29 cellular contexts compared by ENCODE assay signal in genomic region chr9:90979138-90979551, GRCh38.
DNase-seq lines count a peak whose midpoint lies in the region; FAIRE-seq and TF ChIP-seq lines count a peak whose summit lies in the region.
"Had no signal": no experiment of that assay in that cellular context is flagged by ENCODE, and none has a peak within 500 bp of the region (broad histone marks: within the 10 kb centered on the region; RNA-seq: fewer than 3 reads in every experiment).

No MANE protein-coding gene starts in this region.

- H3K79me2 ChIP-seq in MM.1S (ENCODE audit: low read length): no peaks in the 10 kb centered on the region
- H3K79me2 ChIP-seq in neural progenitor cell (ENCODE audit: low read depth): no peaks in the 10 kb centered on the region

- H4K20me1 ChIP-seq in MM.1S (ENCODE audit: insufficient read depth, low read length) (no peaks in the 10 kb centered on the region), neural progenitor cell (ENCODE audit: low read depth) (no peaks in the 10 kb centered on the region)

- H3K9me3 ChIP-seq in MM.1S (replicated peaks; ENCODE audit: insufficient read depth, low read length): no peaks in the 10 kb centered on the region
- H3K9me3 ChIP-seq in neural progenitor cell (ENCODE audit: low read depth): no peaks in the 10 kb centered on the region
- H3K9me3 ChIP-seq: esophagus muscularis mucosa, psoas muscle, SJCRH30 had no signal

- H3K4me1 Mint-ChIP-seq in neural progenitor cell: no peaks in the 10 kb centered on the region
- peaks cover 11% of the 10 kb centered on the region for H3K4me1 Mint-ChIP-seq in activated CD4-positive, alpha-beta T cell treated with anti-CD3 and anti-CD28 coated beads, Interleukin-2, amount 10 ng/mL, durations not matched to agents 24 days and 14 days
- H3K4me1 Mint-ChIP-seq: activated B cell treated with CpG ODN at 0.5 μM for 24 hours had no signal

- H3K27me3 ChIP-seq in MM.1S (replicated peaks; ENCODE audit: insufficient read depth, low read length) (no peaks in the 10 kb centered on the region), bronchial epithelial cell (ENCODE audit: control insufficient read depth, insufficient read depth, low read length) (no peaks in the 10 kb centered on the region), neural progenitor cell (no peaks in the 10 kb centered on the region)
- H3K27me3 ChIP-seq: esophagus muscularis mucosa had no signal

- H3K27me3 Mint-ChIP-seq in neural progenitor cell (ENCODE audit: insufficient read depth, low read depth): peaks cover 3% of the 10 kb centered on the region
- H3K27me3 Mint-ChIP-seq in activated CD4-positive, alpha-beta T cell treated with anti-CD3 and anti-CD28 coated beads, Interleukin-2, amount 10 ng/mL, durations not matched to agents 24 days and 14 days: peaks cover 11% of the 10 kb centered on the region

- H3K27ac Mint-ChIP-seq in neural progenitor cell: no peak overlapping the region
- no peak overlapping the region for H3K27ac Mint-ChIP-seq in activated CD4-positive, alpha-beta T cell treated with anti-CD3 and anti-CD28 coated beads, Interleukin-2, amount 10 ng/mL, durations not matched to agents 24 days and 14 days
- H3K27ac Mint-ChIP-seq: activated B cell treated with CpG ODN at 0.5 μM for 24 hours; activated CD4-positive, alpha-beta memory T cell treated with anti-CD3 and anti-CD28 coated beads, Interleukin-2, amount 10 ng/mL, durations not matched to agents 7 days and 5 days; memory B cell; naive thymus-derived CD8-positive, alpha-beta T cell; T-helper 1 cell treated with Interleukin-12 subunit alpha and Interleukin-12 subunit beta and Interleukin-4 antibody, amounts not matched to agents 30 μg/mL and 1 μg/mL, for 36 hours had no signal

- H2AFZ ChIP-seq in MM.1S (ENCODE audit: low read length) (peak overlapping the region; percentile 57), neural progenitor cell (replicated peaks) (peak overlapping the region; percentile 17)

- H3K4me2 ChIP-seq in MM.1S (ENCODE audit: low read depth, low read length) (peak overlapping the region; percentile 34; the same call in 1 of the 2 replicates), neural progenitor cell (no peak overlapping the region)

- H3K9me3 Mint-ChIP-seq in neural progenitor cell: no peaks in the 10 kb centered on the region
- H3K9me3 Mint-ChIP-seq in activated CD4-positive, alpha-beta T cell treated with anti-CD3 and anti-CD28 coated beads, Interleukin-2, amount 10 ng/mL, durations not matched to agents 24 days and 14 days: no peaks in the 10 kb centered on the region
- H3K9me3 Mint-ChIP-seq: activated B cell treated with CpG ODN at 0.5 μM for 24 hours; activated CD4-positive, alpha-beta memory T cell treated with anti-CD3 and anti-CD28 coated beads, Interleukin-2, amount 10 ng/mL, durations not matched to agents 7 days and 5 days; memory B cell; naive thymus-derived CD8-positive, alpha-beta T cell; stimulated activated naive CD8-positive, alpha-beta T cell treated with anti-CD3 and anti-CD28 coated beads, Interleukin-15, amount 100 ng/mL, for 72 hours; T-helper 1 cell treated with Interleukin-12 subunit alpha and Interleukin-12 subunit beta and Interleukin-4 antibody, amounts not matched to agents 30 μg/mL and 1 μg/mL, for 36 hours had no signal

- peak overlapping the region; percentile 34; the same call in 1 of the 2 replicates for H3K27ac ChIP-seq in MM.1S (ENCODE audit: low read length)
- H3K27ac ChIP-seq in neural progenitor cell: no peak overlapping the region
- H3K27ac ChIP-seq: esophagus muscularis mucosa, psoas muscle, SJCRH30 had no signal

- H3K4me3 ChIP-seq in MM.1S (ENCODE audit: low read length): no peak overlapping the region
- no peak overlapping the region for H3K4me3 ChIP-seq in bronchial epithelial cell (ENCODE audit: low read depth, low read length)
- H3K4me3 ChIP-seq in neural progenitor cell: no peak overlapping the region
- H3K4me3 ChIP-seq: esophagus muscularis mucosa, psoas muscle, SJCRH30 had no signal

- H3F3A ChIP-seq in MM.1S (ENCODE audit: insufficient read depth, low read length) (peaks cover 9% of the 10 kb centered on the region), neural progenitor cell (ENCODE audit: low read depth) (no peaks in the 10 kb centered on the region)

- intact Hi-C loops in activated CD4-positive, alpha-beta T cell treated with anti-CD3 and anti-CD28 coated beads, Interleukin-2, amount 10 ng/mL, durations not matched to agents 24 days and 14 days (cut with micrococcal nuclease): no loop called here

- peak; percentile 72 for DNase-seq in A172 (ENCODE audit: low spot score)
- no peak for DNase-seq in MM.1S
- peak; percentile 94 for DNase-seq in bronchial epithelial cell (ENCODE audit: low read depth)
- DNase-seq in neural progenitor cell (ENCODE audit: low spot score): no peak
- no peak for DNase-seq in AG08396 (ENCODE audit: low spot score)
- no peak for DNase-seq in anterior cingulate cortex (lab: John Stamatoyannopoulos, UW)
- DNase-seq in effector CD8-positive, alpha-beta T cell (lab: John Stamatoyannopoulos, UW): no peak
- DNase-seq in activated CD4-positive, alpha-beta T cell treated with anti-CD3 and anti-CD28 coated beads, Interleukin-2, amount 10 ng/mL, durations not matched to agents 24 days and 14 days: no peak
- DNase-seq: activated B cell treated with CpG ODN at 0.5 μM for 24 hours; activated CD4-positive, alpha-beta memory T cell treated with anti-CD3 and anti-CD28 coated beads, Interleukin-2, amount 10 ng/mL, durations not matched to agents 7 days and 5 days; activated naive CD4-positive, alpha-beta T cell; activated T-cell treated with anti-CD3 and anti-CD28 coated beads for 4 hours; amygdala; C1 segment of cervical spinal cord; central memory CD4-positive, alpha-beta T cell; kidney glomerular epithelial cell; naive thymus-derived CD8-positive, alpha-beta T cell; NCI-H146; NCI-H774; psoas muscle; SJCRH30; small intestine; stimulated activated CD4-positive, alpha-beta T cell treated with anti-CD3 and anti-CD28 coated beads, Interleukin-2, amount 100 ng/mL, for 48 hours; stimulated activated naive CD8-positive, alpha-beta T cell treated with anti-CD3 and anti-CD28 coated beads, Interleukin-15, amount 100 ng/mL, for 72 hours had no signal

- peak; percentile 97 for FAIRE-seq in bronchial epithelial cell (lab: Jason Lieb, UNC)
- FAIRE-seq: GM18507, HepG2, small intestine had no signal

- H3K9ac ChIP-seq in MM.1S (ENCODE audit: low read length): peak overlapping the region; percentile 15; the same call in 1 of the 2 replicates
- no peak overlapping the region for H3K9ac ChIP-seq in neural progenitor cell

- H3K4me3 Mint-ChIP-seq in neural progenitor cell: no peak overlapping the region
- H3K4me3 Mint-ChIP-seq in activated CD4-positive, alpha-beta T cell treated with anti-CD3 and anti-CD28 coated beads, Interleukin-2, amount 10 ng/mL, durations not matched to agents 24 days and 14 days: no peak overlapping the region
- H3K4me3 Mint-ChIP-seq: activated B cell treated with CpG ODN at 0.5 μM for 24 hours; activated CD4-positive, alpha-beta memory T cell treated with anti-CD3 and anti-CD28 coated beads, Interleukin-2, amount 10 ng/mL, durations not matched to agents 7 days and 5 days; memory B cell; naive thymus-derived CD8-positive, alpha-beta T cell; stimulated activated naive CD8-positive, alpha-beta T cell treated with anti-CD3 and anti-CD28 coated beads, Interleukin-15, amount 100 ng/mL, for 72 hours; T-helper 1 cell treated with Interleukin-12 subunit alpha and Interleukin-12 subunit beta and Interleukin-4 antibody, amounts not matched to agents 30 μg/mL and 1 μg/mL, for 36 hours had no signal

- H3K4me1 ChIP-seq in MM.1S (ENCODE audit: low read length) (peaks cover 26% of the 10 kb centered on the region), neural progenitor cell (peaks cover 6% of the 10 kb centered on the region)
- H3K4me1 ChIP-seq: esophagus muscularis mucosa, psoas muscle, SJCRH30 had no signal

- no peaks in the 10 kb centered on the region for H3K36me3 ChIP-seq in MM.1S (replicated peaks; ENCODE audit: insufficient read depth, low read length)
- no peaks in the 10 kb centered on the region for H3K36me3 ChIP-seq in bronchial epithelial cell (ENCODE audit: control insufficient read depth, insufficient read depth, low read length)
- H3K36me3 ChIP-seq in neural progenitor cell: no peaks in the 10 kb centered on the region
- H3K36me3 ChIP-seq: esophagus muscularis mucosa, SJCRH30 had no signal

- TF ChIP-seq CTCF in MM.1S (IDR thresholded peaks at IDR 0.05; ENCODE audit: low read length) (no peak), bronchial epithelial cell (IDR thresholded peaks at IDR 0.05; ENCODE audit: insufficient read depth, low read length, severe bottlenecking) (no peak), neural progenitor cell (IDR thresholded peaks at IDR 0.05) (no peak)

- H3K36me3 Mint-ChIP-seq in neural progenitor cell: no peaks in the 10 kb centered on the region
- H3K36me3 Mint-ChIP-seq in activated CD4-positive, alpha-beta T cell treated with anti-CD3 and anti-CD28 coated beads, Interleukin-2, amount 10 ng/mL, durations not matched to agents 24 days and 14 days (ENCODE audit: low read depth): no peaks in the 10 kb centered on the region
- H3K36me3 Mint-ChIP-seq: memory B cell; naive thymus-derived CD8-positive, alpha-beta T cell had no signal

- no peaks in the 10 kb centered on the region for H3K9me2 ChIP-seq in MM.1S (replicated peaks; ENCODE audit: insufficient read depth, low read length)

Comparison
In these comparisons a context has a peak if more than half of its experiments do, and no peak if none do; other contexts are left out.
1. DNase-seq: peak in A172 (single experiment) and bronchial epithelial cell (single experiment); none in MM.1S (single experiment), neural progenitor cell (single experiment), AG08396 (single experiment), anterior cingulate cortex (0 of 58), effector CD8-positive, alpha-beta T cell (single experiment) and activated CD4-positive, alpha-beta T cell treated with anti-CD3 and anti-CD28 coated beads, Interleukin-2, amount 10 ng/mL, durations not matched to agents 24 days and 14 days (single experiment).